In genomic region chr17:27545562-27546229, GRCh38 we compare ENCODE assay signal across 10 cellular contexts.
A peak's percentile ranks its signal among the peaks of the same experiment; 100 is the strongest.
DNase-seq lines count a peak whose midpoint lies in the region; ATAC-seq lines count a peak whose summit lies in the region.
"Had no signal": no experiment of that assay in that cellular context is flagged by ENCODE, and none has a peak within 500 bp of the region (broad histone marks: within the 10 kb centered on the region; RNA-seq: fewer than 3 reads in every experiment).

No MANE protein-coding gene starts in this region.

- no peak overlapping the region for H3K4me3 ChIP-seq in trophoblast cell (ENCODE audit: low read depth, low read length)

- H3K9ac ChIP-seq in trophoblast cell (ENCODE audit: low read length) = no peak overlapping the region

- H3K4me2 ChIP-seq in trophoblast cell (ENCODE audit: low read length) = no peak overlapping the region

- H3K9me3 ChIP-seq in trophoblast cell (ENCODE audit: insufficient read depth, low read depth, low read length) = no peaks in the 10 kb centered on the region

- H2BK5ac ChIP-seq in trophoblast cell (ENCODE audit: low read depth, low read length, poor library complexity) = no peak overlapping the region

- no peak overlapping the region for H3K27ac ChIP-seq in trophoblast cell (ENCODE audit: low read depth, low read length)

- no peak overlapping the region for H3K23ac ChIP-seq in trophoblast cell (ENCODE audit: low read length)

- peaks cover 3% of the 10 kb centered on the region for H3K27me3 Mint-ChIP-seq in activated naive CD8-positive, alpha-beta T cell treated with anti-CD3 and anti-CD28 coated beads, Interleukin-2, amount 50 U/mL, for 24 hours

- no peak for ATAC-seq in activated naive CD8-positive, alpha-beta T cell treated with anti-CD3 and anti-CD28 coated beads, Interleukin-2, amount 50 U/mL, for 24 hours
- no peak for ATAC-seq in HG02763 (IDR thresholded peaks at IDR 0.05; ENCODE audit: unreplicated experiment)

- H2BK12ac ChIP-seq in trophoblast cell (ENCODE audit: low read length) = no peak overlapping the region

- H3K9me3 Mint-ChIP-seq in activated naive CD8-positive, alpha-beta T cell treated with anti-CD3 and anti-CD28 coated beads, Interleukin-2, amount 50 U/mL, for 24 hours = peaks cover 3% of the 10 kb centered on the region

- H3K4me1 ChIP-seq in trophoblast cell (ENCODE audit: control insufficient read depth in 1 of 2, insufficient read depth in 2 of 2, low read length in 2 of 2) = peaks cover 10 to 15% of the 10 kb centered on the region in 2 experiments

- no peak overlapping the region for H3K14ac ChIP-seq in trophoblast cell (ENCODE audit: low read length)

- H2BK120ac ChIP-seq in trophoblast cell (ENCODE audit: insufficient read depth, low read length, poor library complexity) = no peak overlapping the region

- H3K79me1 ChIP-seq in trophoblast cell (ENCODE audit: low read length) = no peaks in the 10 kb centered on the region

- peaks cover 3% of the 10 kb centered on the region for H3K79me2 ChIP-seq in trophoblast cell (ENCODE audit: control insufficient read depth, insufficient read depth, low read length, poor library complexity)

- H3K18ac ChIP-seq in trophoblast cell (ENCODE audit: low read length) = peak overlapping the region; percentile 28

- H3K4ac ChIP-seq in trophoblast cell (ENCODE audit: low read depth, low read length) = peak overlapping the region; percentile 0

- peak overlapping the region; percentile 99 for H3K27ac Mint-ChIP-seq in activated naive CD8-positive, alpha-beta T cell treated with anti-CD3 and anti-CD28 coated beads, Interleukin-2, amount 50 U/mL, for 24 hours

- peak overlapping the region; percentile 20 for H3K4me3 Mint-ChIP-seq in activated naive CD8-positive, alpha-beta T cell treated with anti-CD3 and anti-CD28 coated beads, Interleukin-2, amount 50 U/mL, for 24 hours

- H3K27me3 ChIP-seq in trophoblast cell (ENCODE audit: insufficient read depth, low read length) = no peaks in the 10 kb centered on the region

- H4K8ac ChIP-seq in trophoblast cell (ENCODE audit: low read depth, low read length) = no peak overlapping the region

- no CpG with 5 or more reads among the region's 8 CpGs for WGBS in trophoblast cell (ENCODE audit: extremely low coverage, insufficient coverage, insufficient read length)

- no peak overlapping the region for H4K12ac ChIP-seq in trophoblast cell (ENCODE audit: low read depth, low read length)

- no peak overlapping the region for H2AFZ ChIP-seq in trophoblast cell (ENCODE audit: insufficient read depth, low read length, poor library complexity)

- H3K36me3 Mint-ChIP-seq in activated naive CD8-positive, alpha-beta T cell treated with anti-CD3 and anti-CD28 coated beads, Interleukin-2, amount 50 U/mL, for 24 hours (ENCODE audit: low read depth) = peaks cover 13% of the 10 kb centered on the region

- H3K36me3 ChIP-seq in trophoblast cell (ENCODE audit: control insufficient read depth in 1 of 2, insufficient read depth in 2 of 2, low read length in 2 of 2) = peaks cover under 1 to 2% of the 10 kb centered on the region in 2 experiments

- H3K4me1 Mint-ChIP-seq in activated naive CD8-positive, alpha-beta T cell treated with anti-CD3 and anti-CD28 coated beads, Interleukin-2, amount 50 U/mL, for 24 hours = peaks cover 66% of the 10 kb centered on the region

- H2AK5ac ChIP-seq in trophoblast cell (ENCODE audit: low read length) = no peak overlapping the region

- no peak overlapping the region for H4K91ac ChIP-seq in trophoblast cell (ENCODE audit: low read depth, low read length)

- DNase-seq in NCI-H748 (lab: John Stamatoyannopoulos, UW; ENCODE audit: unreplicated experiment) (peak; percentile 62), NCI-H748 treated with DMSO at 0.1 percent for 48 hours (lab: John Stamatoyannopoulos, UW) (no peak), NCI-H1417 (lab: John Stamatoyannopoulos, UW) (peak; percentile 53 to 90 (median 88)), trophoblast cell (no peak), HPDE6-E6E7 (ENCODE audit: extremely low spot score) (no peak)
- no peak for DNase-seq in activated naive CD8-positive, alpha-beta T cell treated with anti-CD3 and anti-CD28 coated beads, Interleukin-2, amount 50 U/mL, for 24 hours
- DNase-seq in stimulated activated CD4-positive, alpha-beta T cell treated with anti-CD3 and anti-CD28 coated beads, Interleukin-15, amount 100 ng/mL, for 24 hours = no peak
- DNase-seq: activated CD8-positive, alpha-beta memory T cell treated with anti-CD3 and anti-CD28 coated beads, Interleukin-2, amount 50 U/mL, for 4 hours; stimulated activated naive CD4-positive, alpha-beta T cell had no signal

Comparison
In these comparisons a context has a peak if more than half of its experiments do, and no peak if none do; other contexts are left out.
1. DNase-seq: peak in NCI-H748 (single experiment) and NCI-H1417 (3 of 3); none in NCI-H748 treated with DMSO at 0.1 percent for 48 hours (single experiment), activated naive CD8-positive, alpha-beta T cell treated with anti-CD3 and anti-CD28 coated beads, Interleukin-2, amount 50 U/mL, for 24 hours (single experiment), trophoblast cell (0 of 2), stimulated activated CD4-positive, alpha-beta T cell treated with anti-CD3 and anti-CD28 coated beads, Interleukin-15, amount 100 ng/mL, for 24 hours (single experiment) and HPDE6-E6E7 (single experiment).